ENCODE assay signal across 1 cellular context in the genomic region with DNA sequence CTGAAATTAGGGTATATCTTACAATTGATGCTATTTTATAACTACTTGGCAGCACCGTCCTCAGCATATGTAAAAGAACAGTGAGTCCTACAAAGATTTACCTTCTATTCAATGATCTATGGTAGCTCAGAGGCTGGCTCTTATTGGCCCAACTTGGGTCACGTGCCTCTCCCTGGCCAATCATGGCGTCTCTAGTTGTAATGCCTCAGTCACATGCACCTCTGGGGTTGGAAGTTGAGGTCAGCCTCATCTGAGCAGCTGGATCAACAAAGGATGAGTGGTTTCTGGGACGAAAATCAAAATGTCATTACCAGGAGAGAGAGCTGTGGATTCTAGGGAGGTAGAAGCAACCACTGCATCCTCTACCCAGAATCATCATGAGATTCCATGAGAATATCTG.
TF ChIP-seq lines count a peak whose summit lies in the region.

No MANE protein-coding gene starts in this region.

TF ChIP-seq in HepG2, 621 proteins besides CTCF, POLR2A, EP300 and RAD21 (continued from another document):
- no peak for TF ChIP-seq ZBTB1 (CRISPR knock-in tag; IDR thresholded peaks at IDR 0.05; ENCODE audit: borderline replicate concordance)
